14 cellular contexts compared by ENCODE assay signal in the genomic region with DNA sequence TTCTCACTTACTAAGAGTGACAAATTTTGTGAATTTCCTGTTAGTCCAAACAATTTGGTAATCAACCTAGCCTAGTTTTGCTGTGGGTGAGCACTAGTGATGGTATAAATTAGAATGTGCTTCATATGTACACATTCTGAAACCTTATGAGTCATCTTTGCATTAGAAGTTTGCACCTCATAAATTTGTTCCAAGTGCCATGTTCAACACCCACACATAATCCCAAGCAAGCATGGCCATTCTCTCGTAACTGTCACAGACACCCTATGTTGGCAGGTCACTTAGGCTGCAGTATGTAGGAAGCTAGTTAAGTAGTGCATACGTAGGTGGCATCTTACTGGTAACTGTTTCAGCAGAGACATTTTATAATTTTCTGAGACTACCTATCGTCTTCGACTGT. TPM values are rescaled to one million over a fixed set of nuclear protein-coding genes. Genes with fewer than 3 reads are reported as not detected.
DNase-seq lines count a peak whose midpoint lies in the region; ATAC-seq and TF ChIP-seq lines count a peak whose summit lies in the region.
"Had no signal": no experiment of that assay in that cellular context is flagged by ENCODE, and none has a peak within 500 bp of the region (broad histone marks: within the 10 kb centered on the region; RNA-seq: fewer than 3 reads in every experiment).

No MANE protein-coding gene starts in this region.

- H3K4me3 Mint-ChIP-seq in activated CD4-positive, alpha-beta T cell treated with anti-CD3 and anti-CD28 coated beads, Interleukin-2, amount 10 ng/mL, durations not matched to agents 24 days and 14 days: no peak overlapping the region
- no peak overlapping the region for H3K4me3 Mint-ChIP-seq in activated T-cell treated with anti-CD3 and anti-CD28 coated beads, Interleukin-2, amount 50 U/mL, for 4 hours
- peak overlapping the region; percentile 21 for H3K4me3 Mint-ChIP-seq in natural killer cell treated with Interleukin-12 subunit alpha and Interleukin-12 subunit beta and Interleukin-15 and Interleukin-18, amount 100 ng/mL, for 72 hours

- H3K27me3 ChIP-seq in GM23248 (replicated peaks; ENCODE audit: insufficient read depth): no peaks in the 10 kb centered on the region
- H3K27me3 ChIP-seq: left lung had no signal

- no peak overlapping the region for H3K4me2 ChIP-seq in GM23248 (ENCODE audit: unreplicated experiment)

- no peaks in the 10 kb centered on the region for H3K9me3 ChIP-seq in GM23248 (ENCODE audit: low read depth)
- H3K9me3 ChIP-seq: left lung had no signal

- no peak overlapping the region for H2AFZ ChIP-seq in GM23248

- peak; percentile 55 for DNase-seq in activated CD4-positive, alpha-beta T cell treated with anti-CD3 and anti-CD28 coated beads, Interleukin-2, amount 10 ng/mL, durations not matched to agents 24 days and 14 days
- no peak for DNase-seq in activated CD4-positive, alpha-beta T cell treated with anti-CD3 and anti-CD28 coated beads for 1 hour
- peak; percentile 49 for DNase-seq in GM23248
- DNase-seq in activated T-cell treated with anti-CD3 and anti-CD28 coated beads, Interleukin-2, amount 50 U/mL, for 4 hours: no peak
- DNase-seq in natural killer cell treated with Interleukin-12 subunit alpha and Interleukin-12 subunit beta and Interleukin-15 and Interleukin-18, amount 100 ng/mL, for 72 hours (ENCODE audit: low spot score): peak; percentile 70
- DNase-seq in GM10248 (ENCODE audit: extremely low spot score): no peak
- no peak for DNase-seq in activated CD4-positive, CD25-positive, alpha-beta regulatory T cell treated with anti-CD3 and anti-CD28 coated beads, Interleukin-2, amount 50 U/mL, for 72 hours
- DNase-seq: DMS53, left lung, NCI-H345, nucleus accumbens, substantia nigra had no signal

- TF ChIP-seq CTCF in GM10248 (IDR thresholded peaks at IDR 0.05; ENCODE audit: control extremely low read depth, extremely low read depth, low read depth, missing control alignments): no peak

- H3K9ac ChIP-seq in GM23248: no peak overlapping the region

- peaks cover 15% of the 10 kb centered on the region for H3K36me3 ChIP-seq in GM23248 (ENCODE audit: low read depth)

- POLR2A ChIA-PET in GM10248 (lab: Yijun Ruan, JAX): no interaction called here

- H3K4me1 Mint-ChIP-seq in activated CD4-positive, alpha-beta T cell treated with anti-CD3 and anti-CD28 coated beads, Interleukin-2, amount 10 ng/mL, durations not matched to agents 24 days and 14 days: peaks cover 18% of the 10 kb centered on the region
- H3K4me1 Mint-ChIP-seq in activated T-cell treated with anti-CD3 and anti-CD28 coated beads, Interleukin-2, amount 50 U/mL, for 4 hours (ENCODE audit: low read depth): peaks cover 22% of the 10 kb centered on the region
- H3K4me1 Mint-ChIP-seq in natural killer cell treated with Interleukin-12 subunit alpha and Interleukin-12 subunit beta and Interleukin-15 and Interleukin-18, amount 100 ng/mL, for 72 hours (ENCODE audit: low read depth in 2 of 2): peaks cover 15 to 25% of the 10 kb centered on the region in 2 donors

- ATAC-seq in activated T-cell treated with anti-CD3 and anti-CD28 coated beads, Interleukin-2, amount 50 U/mL, for 4 hours: peak; percentile 87 to 89
- peak; percentile 92 to 93 for ATAC-seq in natural killer cell treated with Interleukin-12 subunit alpha and Interleukin-12 subunit beta and Interleukin-15 and Interleukin-18, amount 100 ng/mL, for 72 hours
- ATAC-seq in HG03457 (IDR thresholded peaks at IDR 0.05; ENCODE audit: unreplicated experiment): no peak
- ATAC-seq: left lung had no signal

- in situ Hi-C loops in GM23248 (cut with MboI): no loop called here

- H3K4me3 ChIP-seq in GM23248: no peak overlapping the region
- H3K4me3 ChIP-seq: left lung had no signal

- H3K9me3 Mint-ChIP-seq in activated CD4-positive, alpha-beta T cell treated with anti-CD3 and anti-CD28 coated beads, Interleukin-2, amount 10 ng/mL, durations not matched to agents 24 days and 14 days: peaks cover 11% of the 10 kb centered on the region
- H3K9me3 Mint-ChIP-seq in activated T-cell treated with anti-CD3 and anti-CD28 coated beads, Interleukin-2, amount 50 U/mL, for 4 hours: no peaks in the 10 kb centered on the region
- no peaks in the 10 kb centered on the region for H3K9me3 Mint-ChIP-seq in natural killer cell treated with Interleukin-12 subunit alpha and Interleukin-12 subunit beta and Interleukin-15 and Interleukin-18, amount 100 ng/mL, for 72 hours

- no peaks in the 10 kb centered on the region for H3K79me2 ChIP-seq in GM23248 (ENCODE audit: insufficient read depth)

- H4K20me1 ChIP-seq in GM23248 (ENCODE audit: insufficient read depth): no peaks in the 10 kb centered on the region

- H3K27ac ChIP-seq in GM23248: no peak overlapping the region
- H3K27ac ChIP-seq: left lung, RWPE1 had no signal

- peak overlapping the region; percentile 64 for H3K27ac Mint-ChIP-seq in activated CD4-positive, alpha-beta T cell treated with anti-CD3 and anti-CD28 coated beads, Interleukin-2, amount 10 ng/mL, durations not matched to agents 24 days and 14 days
- peak overlapping the region; percentile 39 to 56 for H3K27ac Mint-ChIP-seq in natural killer cell treated with Interleukin-12 subunit alpha and Interleukin-12 subunit beta and Interleukin-15 and Interleukin-18, amount 100 ng/mL, for 72 hours

- 70 to 76% methylated on average over 4 of the region's 4 CpGs for WGBS in GM23248 (ENCODE audit: low coverage in 1 of 2, low lambda C conversion rate in 2 of 2, missing lambda C conversion rate in 2 of 2), 2 experiments

- intact Hi-C loops in activated CD4-positive, alpha-beta T cell treated with anti-CD3 and anti-CD28 coated beads, Interleukin-2, amount 10 ng/mL, durations not matched to agents 24 days and 14 days (cut with micrococcal nuclease): loop anchor here (1.0 to 2.0 kb wide), 4 partner anchors 17 to 47 kb away; partner anchors contain the start of gene NAB1

- H3K9me2 ChIP-seq in GM23248 (ENCODE audit: insufficient read depth): no peaks in the 10 kb centered on the region

- no peaks in the 10 kb centered on the region for H3K27me3 Mint-ChIP-seq in activated CD4-positive, alpha-beta T cell treated with anti-CD3 and anti-CD28 coated beads, Interleukin-2, amount 10 ng/mL, durations not matched to agents 24 days and 14 days
- H3K27me3 Mint-ChIP-seq in activated T-cell treated with anti-CD3 and anti-CD28 coated beads, Interleukin-2, amount 50 U/mL, for 4 hours (ENCODE audit: low read depth): no peaks in the 10 kb centered on the region
- H3K27me3 Mint-ChIP-seq in natural killer cell treated with Interleukin-12 subunit alpha and Interleukin-12 subunit beta and Interleukin-15 and Interleukin-18, amount 100 ng/mL, for 72 hours: peaks cover 0 to 3% of the 10 kb centered on the region in 2 donors

- CTCF ChIA-PET in GM10248 (lab: Yijun Ruan, JAX): interaction anchor here (7.2 kb wide), 1 partner anchor 7 kb away, joined by 43 read pairs; no protein-coding TSS in a partner anchor

- H3K36me3 Mint-ChIP-seq in activated CD4-positive, alpha-beta T cell treated with anti-CD3 and anti-CD28 coated beads, Interleukin-2, amount 10 ng/mL, durations not matched to agents 24 days and 14 days (ENCODE audit: low read depth): peaks cover 19% of the 10 kb centered on the region
- peaks cover 12% of the 10 kb centered on the region for H3K36me3 Mint-ChIP-seq in activated T-cell treated with anti-CD3 and anti-CD28 coated beads, Interleukin-2, amount 50 U/mL, for 4 hours (ENCODE audit: insufficient read depth)
- no peaks in the 10 kb centered on the region for H3K36me3 Mint-ChIP-seq in natural killer cell treated with Interleukin-12 subunit alpha and Interleukin-12 subunit beta and Interleukin-15 and Interleukin-18, amount 100 ng/mL, for 72 hours

- 0 out of 2 replicates have a peak, but pooled peaks cover 15% of the 10 kb centered on the region for H3F3A ChIP-seq in GM23248 (ENCODE audit: insufficient read depth)

- H3K4me1 ChIP-seq in GM23248 (ENCODE audit: insufficient read depth): peaks cover 14% of the 10 kb centered on the region
- H3K4me1 ChIP-seq: left lung had no signal

RNA-seq across cellular contexts. Expression of gene NAB1, which starts 46.9 kb away (rescaled TPM):
- 34.1 and 37.4 TPM in 2 replicates for total RNA-seq in activated CD4-positive, alpha-beta T cell treated with anti-CD3 and anti-CD28 coated beads, Interleukin-2, amount 10 ng/mL, durations not matched to agents 24 days and 14 days
- total RNA-seq in GM23248 (2014; rRNA removed; shearing (Covaris generic)): 44.1 and 48.3 TPM in 2 replicates
- polyA plus RNA-seq in GM23248 (2016; fragmentation: Nextera tagmentation; extraction: Ambion mirVana): 13.0 TPM in 2 replicates
- total RNA-seq in activated T-cell treated with anti-CD3 and anti-CD28 coated beads, Interleukin-2, amount 50 U/mL, for 4 hours: 10 to 100 TPM; 27.0 to 36.4 (median 33.8) TPM
- 10 to 100 TPM; 45.7 to 59.7 TPM for total RNA-seq in natural killer cell treated with Interleukin-12 subunit alpha and Interleukin-12 subunit beta and Interleukin-15 and Interleukin-18, amount 100 ng/mL, for 72 hours

Comparison
In these comparisons a context has a peak if more than half of its experiments do, and no peak if none do; other contexts are left out.
1. DNase-seq: peak in activated CD4-positive, alpha-beta T cell treated with anti-CD3 and anti-CD28 coated beads, Interleukin-2, amount 10 ng/mL, durations not matched to agents 24 days and 14 days (single experiment), GM23248 (single experiment) and natural killer cell treated with Interleukin-12 subunit alpha and Interleukin-12 subunit beta and Interleukin-15 and Interleukin-18, amount 100 ng/mL, for 72 hours (single experiment); none in activated CD4-positive, alpha-beta T cell treated with anti-CD3 and anti-CD28 coated beads for 1 hour (single experiment), activated T-cell treated with anti-CD3 and anti-CD28 coated beads, Interleukin-2, amount 50 U/mL, for 4 hours (single experiment), GM10248 (single experiment) and activated CD4-positive, CD25-positive, alpha-beta regulatory T cell treated with anti-CD3 and anti-CD28 coated beads, Interleukin-2, amount 50 U/mL, for 72 hours (single experiment).